In the genomic region with DNA sequence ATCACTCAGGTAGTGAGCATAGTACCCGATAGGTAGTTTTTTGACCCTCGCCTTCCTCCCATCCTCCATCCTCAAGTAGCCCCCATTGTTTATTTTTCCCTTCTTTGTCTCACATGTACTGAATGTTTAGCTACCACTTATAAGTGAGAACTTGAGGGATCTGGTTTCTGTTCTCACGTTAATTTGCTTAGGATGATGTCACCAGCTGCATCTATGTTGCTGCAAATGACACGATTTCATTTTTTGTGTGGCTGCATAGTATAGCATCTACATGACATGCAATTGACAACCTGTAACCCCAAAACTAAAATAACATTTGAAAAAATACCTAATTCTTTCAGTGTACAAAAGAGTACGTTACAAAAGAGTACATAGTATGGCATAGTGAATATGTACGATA, we compare ENCODE assay signal across 36 cellular contexts.
"Had no signal": no experiment of that assay in that cellular context is flagged by ENCODE, and none has a peak within 500 bp of the region (broad histone marks: within the 10 kb centered on the region; RNA-seq: fewer than 3 reads in every experiment).

No MANE protein-coding gene starts in this region.

- H3K4me1 ChIP-seq: adrenal gland, breast epithelium had no signal

- H3K4me3 ChIP-seq: adrenal gland, body of pancreas, breast epithelium had no signal

- H3K27ac ChIP-seq: adrenal gland, body of pancreas, brain microvascular endothelial cell, breast epithelium, VCaP had no signal

- DNase-seq: activated B cell treated with CpG ODN at 0.5 μM for 24 hours; activated CD4-positive, alpha-beta memory T cell treated with anti-CD3 and anti-CD28 coated beads, Interleukin-2, amount 10 ng/mL, durations not matched to agents 7 days and 5 days; activated CD4-positive, alpha-beta T cell treated with anti-CD3 and anti-CD28 coated beads for 36 hours; activated CD4-positive, alpha-beta T cell treated with anti-CD3 and anti-CD28 coated beads for 48 hours; activated CD4-positive, alpha-beta T cell treated with anti-CD3 and anti-CD28 coated beads, Interleukin-2, amount 10 ng/mL, durations not matched to agents 7 days and 5 days; activated CD4-positive, alpha-beta T cell treated with anti-CD3 and anti-CD28 coated beads, Interleukin-2, amount 50 U/mL, for 48 hours; activated CD4-positive, CD25-positive, alpha-beta regulatory T cell treated with anti-CD3 and anti-CD28 coated beads, Interleukin-2, amount 50 U/mL, for 72 hours; activated CD8-positive, alpha-beta memory T cell treated with anti-CD3 and anti-CD28 coated beads for 24 hours; activated CD8-positive, alpha-beta memory T cell treated with anti-CD3 and anti-CD28 coated beads, Interleukin-2, amount 10 ng/mL, durations not matched to agents 7 days and 5 days; activated CD8-positive, alpha-beta memory T cell treated with anti-CD3 and anti-CD28 coated beads, Interleukin-2, amount 50 U/mL, for 48 hours; activated CD8-positive, alpha-beta T cell treated with anti-CD3 and anti-CD28 coated beads, Interleukin-2, amount 10 ng/mL, durations not matched to agents 7 days and 5 days; activated effector memory CD4-positive, alpha-beta T cell treated with anti-CD3 and anti-CD28 coated beads, Interleukin-2, amount 50 U/mL, for 16 hours; activated gamma-delta T cell treated with Interleukin-2 at 50 U/mL for 16 hours; activated naive CD4-positive, alpha-beta T cell; activated naive CD4-positive, alpha-beta T cell treated with anti-CD3 and anti-CD28 coated beads for 36 hours; activated naive CD4-positive, alpha-beta T cell treated with anti-CD3 and anti-CD28 coated beads, Interleukin-2, amount 50 U/mL, for 16 hours; activated naive CD8-positive, alpha-beta T cell treated with anti-CD3 and anti-CD28 coated beads for 36 hours; activated T-cell treated with anti-CD3 and anti-CD28 coated beads, Interleukin-2, amount 50 U/mL, for 4 hours; activated T-cell treated with anti-CD3 and anti-CD28 coated beads, Interleukin-2, amount 50 U/mL, for 72 hours; adrenal gland; amniotic stem cell; aorta; body of pancreas; brain microvascular endothelial cell; central memory CD4-positive, alpha-beta T cell; T-helper 2 cell; T-helper 9 cell had no signal

- H3K4me1 Mint-ChIP-seq: activated B cell treated with CpG ODN at 0.5 μM for 24 hours; activated CD4-positive, alpha-beta memory T cell treated with anti-CD3 and anti-CD28 coated beads, Interleukin-2, amount 10 ng/mL, durations not matched to agents 7 days and 5 days; activated CD4-positive, alpha-beta T cell treated with anti-CD3 and anti-CD28 coated beads for 36 hours; activated CD4-positive, alpha-beta T cell treated with anti-CD3 and anti-CD28 coated beads, Interleukin-2, amount 10 ng/mL, durations not matched to agents 7 days and 5 days; activated CD8-positive, alpha-beta memory T cell treated with anti-CD3 and anti-CD28 coated beads, Interleukin-2, amount 10 ng/mL, durations not matched to agents 7 days and 5 days; activated naive CD8-positive, alpha-beta T cell treated with anti-CD3 and anti-CD28 coated beads for 36 hours; activated T-helper 17 cell treated with anti-CD3 and anti-CD28 coated beads, Interleukin-2, amount 50 U/mL, for 72 hours had no signal

- ATAC-seq: activated CD4-positive, alpha-beta T cell treated with anti-CD3 and anti-CD28 coated beads for 36 hours; activated CD8-positive, alpha-beta memory T cell treated with anti-CD3 and anti-CD28 coated beads, Interleukin-2, amount 10 ng/mL, durations not matched to agents 7 days and 5 days; activated CD8-positive, alpha-beta T cell treated with anti-CD3 and anti-CD28 coated beads, Interleukin-2, amount 10 ng/mL, durations not matched to agents 7 days and 5 days; activated naive CD4-positive, alpha-beta T cell treated with anti-CD3 and anti-CD28 coated beads, Interleukin-2, amount 50 U/mL, for 72 hours; activated T-cell treated with anti-CD3 and anti-CD28 coated beads, Interleukin-2, amount 50 U/mL, for 4 hours; activated T-cell treated with anti-CD3 and anti-CD28 coated beads, Interleukin-2, amount 50 U/mL, for 72 hours; activated T-helper 17 cell treated with anti-CD3 and anti-CD28 coated beads, Interleukin-2, amount 50 U/mL, for 72 hours; body of pancreas had no signal

- H3K27ac Mint-ChIP-seq: activated B cell treated with CpG ODN at 0.5 μM for 24 hours; activated CD4-positive, alpha-beta memory T cell treated with anti-CD3 and anti-CD28 coated beads, Interleukin-2, amount 10 ng/mL, durations not matched to agents 7 days and 5 days; activated CD4-positive, alpha-beta T cell treated with anti-CD3 and anti-CD28 coated beads for 36 hours; activated CD4-positive, alpha-beta T cell treated with anti-CD3 and anti-CD28 coated beads, Interleukin-2, amount 10 ng/mL, durations not matched to agents 7 days and 5 days; activated CD8-positive, alpha-beta memory T cell treated with anti-CD3 and anti-CD28 coated beads, Interleukin-2, amount 10 ng/mL, durations not matched to agents 7 days and 5 days; activated CD8-positive, alpha-beta T cell treated with anti-CD3 and anti-CD28 coated beads, Interleukin-2, amount 10 ng/mL, durations not matched to agents 7 days and 5 days; activated naive CD4-positive, alpha-beta T cell treated with anti-CD3 and anti-CD28 coated beads for 36 hours; activated naive CD4-positive, alpha-beta T cell treated with anti-CD3 and anti-CD28 coated beads, Interleukin-2, amount 50 U/mL, for 72 hours; activated naive CD8-positive, alpha-beta T cell treated with anti-CD3 and anti-CD28 coated beads for 36 hours; activated T-cell treated with anti-CD3 and anti-CD28 coated beads, Interleukin-2, amount 50 U/mL, for 72 hours; activated T-helper 1 cell treated with anti-CD3 and anti-CD28 coated beads, Interleukin-12 subunit alpha, Interleukin-12 subunit beta, Interleukin-2, Interleukin-4 antibody, amounts not matched to agents 30 ng/mL and 10 ng/mL and 1 ng/mL, durations not matched to agents 14 hours and 24 hours and 36 hours; activated T-helper 17 cell treated with anti-CD3 and anti-CD28 coated beads, Interleukin-2, amount 50 U/mL, for 72 hours; T-helper 2 cell treated with Interferon-gamma antibody and Interleukin-4, amounts not matched to agents 5 μg/mL and 100 μg/mL, for 36 hours had no signal

- H3K36me3 ChIP-seq: adrenal gland, brain microvascular endothelial cell, breast epithelium had no signal

- H3K9me3 ChIP-seq: adrenal gland, body of pancreas, breast epithelium had no signal

- FAIRE-seq: astrocyte, colon, TTC549 had no signal

- H3K4me3 Mint-ChIP-seq: activated B cell treated with CpG ODN at 0.5 μM for 24 hours; activated CD4-positive, alpha-beta memory T cell treated with anti-CD3 and anti-CD28 coated beads, Interleukin-2, amount 10 ng/mL, durations not matched to agents 7 days and 5 days; activated CD4-positive, alpha-beta T cell treated with anti-CD3 and anti-CD28 coated beads for 36 hours; activated CD4-positive, alpha-beta T cell treated with anti-CD3 and anti-CD28 coated beads, Interleukin-2, amount 10 ng/mL, durations not matched to agents 7 days and 5 days; activated CD8-positive, alpha-beta memory T cell treated with anti-CD3 and anti-CD28 coated beads, Interleukin-2, amount 10 ng/mL, durations not matched to agents 7 days and 5 days; activated CD8-positive, alpha-beta T cell treated with anti-CD3 and anti-CD28 coated beads, Interleukin-2, amount 10 ng/mL, durations not matched to agents 7 days and 5 days; activated naive CD4-positive, alpha-beta T cell treated with anti-CD3 and anti-CD28 coated beads for 36 hours; activated naive CD8-positive, alpha-beta T cell treated with anti-CD3 and anti-CD28 coated beads for 36 hours; activated T-cell treated with anti-CD3 and anti-CD28 coated beads, Interleukin-2, amount 50 U/mL, for 4 hours; activated T-cell treated with anti-CD3 and anti-CD28 coated beads, Interleukin-2, amount 50 U/mL, for 72 hours; activated T-helper 1 cell treated with anti-CD3 and anti-CD28 coated beads, Interleukin-12 subunit alpha, Interleukin-12 subunit beta, Interleukin-2, Interleukin-4 antibody, amounts not matched to agents 30 ng/mL and 10 ng/mL and 1 ng/mL, durations not matched to agents 14 hours and 24 hours and 36 hours; activated T-helper 17 cell treated with anti-CD3 and anti-CD28 coated beads, Interleukin-2, amount 50 U/mL, for 72 hours; T-helper 2 cell treated with Interferon-gamma antibody and Interleukin-4, amounts not matched to agents 5 μg/mL and 100 μg/mL, for 36 hours had no signal

- H3K27me3 Mint-ChIP-seq: activated B cell treated with CpG ODN at 0.5 μM for 24 hours; activated CD4-positive, alpha-beta memory T cell treated with anti-CD3 and anti-CD28 coated beads, Interleukin-2, amount 10 ng/mL, durations not matched to agents 7 days and 5 days; activated CD4-positive, alpha-beta T cell treated with anti-CD3 and anti-CD28 coated beads for 36 hours; activated CD4-positive, alpha-beta T cell treated with anti-CD3 and anti-CD28 coated beads, Interleukin-2, amount 10 ng/mL, durations not matched to agents 7 days and 5 days; activated CD8-positive, alpha-beta memory T cell treated with anti-CD3 and anti-CD28 coated beads, Interleukin-2, amount 10 ng/mL, durations not matched to agents 7 days and 5 days; activated naive CD8-positive, alpha-beta T cell treated with anti-CD3 and anti-CD28 coated beads for 36 hours; activated T-helper 17 cell treated with anti-CD3 and anti-CD28 coated beads, Interleukin-2, amount 50 U/mL, for 72 hours had no signal

- H3K27me3 ChIP-seq: adrenal gland, body of pancreas, brain microvascular endothelial cell, breast epithelium had no signal

- H3K36me3 Mint-ChIP-seq: activated CD8-positive, alpha-beta memory T cell treated with anti-CD3 and anti-CD28 coated beads, Interleukin-2, amount 10 ng/mL, durations not matched to agents 7 days and 5 days; activated naive CD8-positive, alpha-beta T cell treated with anti-CD3 and anti-CD28 coated beads for 36 hours had no signal
